Comparison of ENCODE assay signal across 9 cellular contexts in the genomic region with DNA sequence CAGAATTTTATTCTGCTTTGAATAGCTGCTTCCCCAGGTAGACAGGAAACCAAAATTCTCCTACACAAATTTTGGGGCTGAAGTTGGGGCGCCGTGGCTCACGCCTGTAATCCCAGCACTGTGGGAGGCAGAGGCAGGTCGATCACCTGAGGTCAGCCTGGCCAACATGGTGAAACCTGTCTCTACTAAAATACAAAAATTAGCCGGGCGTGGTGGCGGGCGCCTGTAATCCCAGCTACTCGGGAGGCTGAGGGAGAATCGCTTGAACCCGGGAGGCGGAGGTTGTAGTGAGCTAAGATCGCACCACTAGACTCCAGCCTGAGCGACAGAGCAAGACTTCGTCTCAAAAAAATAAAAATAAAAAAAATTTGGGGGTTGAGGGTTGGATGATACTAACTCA. TPM values are rescaled to one million over a fixed set of nuclear protein-coding genes. Genes with fewer than 3 reads are reported as not detected.
DNase-seq lines count a peak whose midpoint lies in the region; ATAC-seq and TF ChIP-seq lines count a peak whose summit lies in the region.
"Not testable (repeated sequence)": the region's sequence is repeated elsewhere in the genome, so short reads cannot be mapped to it uniquely, and the experiment has no call there.
"Had no signal": no experiment of that assay in that cellular context is flagged by ENCODE, and none has a peak within 500 bp of the region (broad histone marks: within the 10 kb centered on the region; RNA-seq: fewer than 3 reads in every experiment).

No MANE protein-coding gene starts in this region.

- POLR2A ChIA-PET in naive thymus-derived CD8-positive, alpha-beta T cell (lab: Charles Lee) = interaction anchor here (1.0 to 4.7 kb wide), 9 partner anchors 10 to 147 kb away, joined by 3 to 39 read pairs (median 8); a partner anchor contains a TSS

- H3K9me3 ChIP-seq in HAP-1; SJCRH30 (replicated peaks); duodenal mucosa (ENCODE audit: control insufficient read depth in 1 of 2, low read length in 2 of 2); hepatocyte (ENCODE audit: low read depth); smooth muscle cell (replicated peaks; ENCODE audit: low read depth): not testable (repeated sequence)

- H2AFZ ChIP-seq in hepatocyte (peak overlapping the region; percentile 66), smooth muscle cell (ENCODE audit: low read depth) (peak overlapping the region; percentile 94)

- DNase-seq in HAP-1 (ENCODE audit: low spot score in 2 of 2); SJCRH30; hepatocyte (ENCODE audit: low spot score); naive thymus-derived CD8-positive, alpha-beta T cell; smooth muscle cell (lab: John Stamatoyannopoulos, UW; ENCODE audit: unreplicated experiment): not testable (repeated sequence)

- H4K20me1 ChIP-seq in hepatocyte (ENCODE audit: insufficient read depth, poor library complexity, severe bottlenecking) = peaks cover 27% of the 10 kb centered on the region
- H4K20me1 ChIP-seq in smooth muscle cell (ENCODE audit: low read depth) = peaks cover 31% of the 10 kb centered on the region

- H3K9me2 ChIP-seq in hepatocyte (replicated peaks; ENCODE audit: insufficient read depth) = not testable (repeated sequence)

- peaks cover 40% of the 10 kb centered on the region for H3K4me1 Mint-ChIP-seq in activated naive CD4-positive, alpha-beta T cell treated with anti-CD3 and anti-CD28 coated beads, Interleukin-2, amount 50 U/mL, for 24 hours
- peaks cover 16 to 48% (median 38%) of the 10 kb centered on the region in 4 donors for H3K4me1 Mint-ChIP-seq in naive thymus-derived CD8-positive, alpha-beta T cell

- peaks cover 12% of the 10 kb centered on the region for H3K36me3 Mint-ChIP-seq in activated naive CD4-positive, alpha-beta T cell treated with anti-CD3 and anti-CD28 coated beads, Interleukin-2, amount 50 U/mL, for 24 hours
- not testable (repeated sequence) for H3K36me3 Mint-ChIP-seq in naive thymus-derived CD8-positive, alpha-beta T cell

- H3K9me3 Mint-ChIP-seq in activated naive CD4-positive, alpha-beta T cell treated with anti-CD3 and anti-CD28 coated beads, Interleukin-2, amount 50 U/mL, for 24 hours; naive thymus-derived CD8-positive, alpha-beta T cell: not testable (repeated sequence)

- H3K27ac ChIP-seq in 22Rv1 (peak overlapping the region; percentile 95), SJCRH30 (peak overlapping the region; percentile 88), duodenal mucosa (ENCODE audit: low read depth, low read length) (peak overlapping the region; percentile 96), hepatocyte (peak overlapping the region; percentile 94), smooth muscle cell (ENCODE audit: low read depth) (peak overlapping the region; percentile 96)

- peak overlapping the region in 1 of 2 donors; percentile 87 for H3K9ac ChIP-seq in duodenal mucosa (ENCODE audit: low read depth in 1 of 2, low read length in 2 of 2)
- peak overlapping the region; percentile 88 for H3K9ac ChIP-seq in smooth muscle cell (ENCODE audit: low read depth)

- in situ Hi-C loops in HAP-1 (cut with MboI; ENCODE audit: low sequenced_read_pairs) = not testable (repeated sequence)

- TF ChIP-seq CTCF in 22Rv1 (IDR thresholded peaks at IDR 0.05); hepatocyte (IDR thresholded peaks at IDR 0.05; ENCODE audit: poor library complexity); smooth muscle cell (IDR thresholded peaks at IDR 0.05; ENCODE audit: borderline replicate concordance, insufficient read depth, poor library complexity, severe bottlenecking): not testable (repeated sequence)

- H3K4me2 ChIP-seq in hepatocyte = peak overlapping the region; percentile 76
- H3K4me2 ChIP-seq in smooth muscle cell = peak overlapping the region; percentile 87

- H3K79me2 ChIP-seq in hepatocyte = peaks cover 42% of the 10 kb centered on the region
- peaks cover 43% of the 10 kb centered on the region for H3K79me2 ChIP-seq in smooth muscle cell (ENCODE audit: low read depth)

- H3F3A ChIP-seq in smooth muscle cell (ENCODE audit: low read depth) = not testable (repeated sequence)

- H3K4me1 ChIP-seq in HAP-1 (peaks cover 12% of the 10 kb centered on the region), duodenal mucosa (ENCODE audit: control insufficient read depth in 1 of 2, insufficient read depth in 2 of 2, low read length in 2 of 2) (peaks cover 15 to 19% of the 10 kb centered on the region in 2 donors), hepatocyte (ENCODE audit: insufficient read depth) (peaks cover 21% of the 10 kb centered on the region), smooth muscle cell (ENCODE audit: low read depth) (peaks cover 13% of the 10 kb centered on the region)
- not testable (repeated sequence) for H3K4me1 ChIP-seq in SJCRH30

- not testable (repeated sequence) for H3K27me3 Mint-ChIP-seq in activated naive CD4-positive, alpha-beta T cell treated with anti-CD3 and anti-CD28 coated beads, Interleukin-2, amount 50 U/mL, for 24 hours; naive thymus-derived CD8-positive, alpha-beta T cell

- 94% methylated on average over 15 of the region's 15 CpGs for whole genome bisulfite sequencing in hepatocyte (ENCODE audit: low lambda C conversion rate, missing lambda C conversion rate)
- WGBS in smooth muscle cell (ENCODE audit: low lambda C conversion rate) = 93% methylated on average over 15 of the region's 15 CpGs

- H3K4me3 ChIP-seq in HAP-1 = peak overlapping the region; percentile 76
- peak overlapping the region; percentile 90 for H3K4me3 ChIP-seq in SJCRH30
- peak overlapping the region; percentile 85 to 86 for H3K4me3 ChIP-seq in duodenal mucosa (ENCODE audit: low read depth in 1 of 2, low read length in 2 of 2)
- H3K4me3 ChIP-seq in hepatocyte = not testable (repeated sequence)
- H3K4me3 ChIP-seq in smooth muscle cell = peak overlapping the region; percentile 85

- H3K36me3 ChIP-seq in HAP-1 (replicated peaks) = peaks cover 25% of the 10 kb centered on the region
- H3K36me3 ChIP-seq in SJCRH30; duodenal mucosa (ENCODE audit: control insufficient read depth in 1 of 2, insufficient read depth in 2 of 2, low read length in 2 of 2); hepatocyte (replicated peaks; ENCODE audit: insufficient read depth, low read depth); smooth muscle cell (ENCODE audit: low read depth): not testable (repeated sequence)

- H3K4me3 Mint-ChIP-seq in activated naive CD4-positive, alpha-beta T cell treated with anti-CD3 and anti-CD28 coated beads, Interleukin-2, amount 50 U/mL, for 24 hours = peak overlapping the region; percentile 92
- H3K4me3 Mint-ChIP-seq in naive thymus-derived CD8-positive, alpha-beta T cell = peak overlapping the region; percentile 23 to 98 (median 96)

- not testable (repeated sequence) for H3K27me3 ChIP-seq in HAP-1 (ENCODE audit: low read depth); SJCRH30; duodenal mucosa (ENCODE audit: control insufficient read depth in 1 of 2, insufficient read depth in 2 of 2, low read length in 2 of 2); hepatocyte; smooth muscle cell (ENCODE audit: low read depth)

- not testable (repeated sequence) for ATAC-seq in naive thymus-derived CD8-positive, alpha-beta T cell

- peak overlapping the region; percentile 99 for H3K27ac Mint-ChIP-seq in activated naive CD4-positive, alpha-beta T cell treated with anti-CD3 and anti-CD28 coated beads, Interleukin-2, amount 50 U/mL, for 24 hours
- H3K27ac Mint-ChIP-seq in naive thymus-derived CD8-positive, alpha-beta T cell = peak overlapping the region; percentile 94 to 99 (median 99)

RNA-seq across cellular contexts. Expression of a gene that starts 1.2 kb away (rescaled TPM):
- total RNA-seq in SJCRH30 (2014; rRNA removed; shearing (Covaris generic)) = 453 and 506 TPM in 2 replicates
- total RNA-seq in hepatocyte (701 and 705 TPM in 2 replicates), smooth muscle cell (513 and 566 TPM in 2 replicates)
- polyA plus RNA-seq in hepatocyte (329 and 369 TPM in 2 replicates), smooth muscle cell (242 and 274 TPM in 2 replicates)
- 100 to 1,000 TPM; 219 to 225 TPM for total RNA-seq in naive thymus-derived CD8-positive, alpha-beta T cell
- polyA plus RNA-seq in naive thymus-derived CD8-positive, alpha-beta T cell = 100 to 1,000 TPM; 172 to 220 (median 190) TPM

RNA-seq across cellular contexts. Expression of a gene that starts 16.7 kb away (rescaled TPM):
- not detected in 2 replicates for total RNA-seq in SJCRH30 (2014; rRNA removed; shearing (Covaris generic))
- total RNA-seq in hepatocyte = not detected in 2 replicates
- polyA plus RNA-seq in hepatocyte = not detected in 2 replicates
- under 1 TPM in 1 of 2 experiments, not detected in 1; 0.99 TPM for total RNA-seq in naive thymus-derived CD8-positive, alpha-beta T cell
- under 1 TPM in 2 of 3 donors, not detected in 1; 0.62 to 0.66 TPM for polyA plus RNA-seq in naive thymus-derived CD8-positive, alpha-beta T cell
- not detected in 2 replicates for total RNA-seq in smooth muscle cell
- polyA plus RNA-seq in smooth muscle cell = 0.54 TPM in 1 of 2 replicates, not detected in the other
- total RNA-seq: myocyte had no signal

RNA-seq across cellular contexts. Expression of a gene that starts 35.1 kb away (rescaled TPM):
- 25.0 and 25.1 TPM in 2 replicates for total RNA-seq in SJCRH30 (2014; rRNA removed; shearing (Covaris generic))
- total RNA-seq in hepatocyte (14.2 and 15.9 TPM in 2 replicates), smooth muscle cell (11.5 and 14.4 TPM in 2 replicates)
- polyA plus RNA-seq in hepatocyte (7.5 and 8.8 TPM in 2 replicates), smooth muscle cell (9.9 and 12.1 TPM in 2 replicates)
- total RNA-seq in naive thymus-derived CD8-positive, alpha-beta T cell = 10 to 100 TPM; 45.0 to 48.5 TPM
- polyA plus RNA-seq in naive thymus-derived CD8-positive, alpha-beta T cell = 1 to 10 TPM; 2.8 to 9.6 (median 3.3) TPM
